In the genomic region with DNA sequence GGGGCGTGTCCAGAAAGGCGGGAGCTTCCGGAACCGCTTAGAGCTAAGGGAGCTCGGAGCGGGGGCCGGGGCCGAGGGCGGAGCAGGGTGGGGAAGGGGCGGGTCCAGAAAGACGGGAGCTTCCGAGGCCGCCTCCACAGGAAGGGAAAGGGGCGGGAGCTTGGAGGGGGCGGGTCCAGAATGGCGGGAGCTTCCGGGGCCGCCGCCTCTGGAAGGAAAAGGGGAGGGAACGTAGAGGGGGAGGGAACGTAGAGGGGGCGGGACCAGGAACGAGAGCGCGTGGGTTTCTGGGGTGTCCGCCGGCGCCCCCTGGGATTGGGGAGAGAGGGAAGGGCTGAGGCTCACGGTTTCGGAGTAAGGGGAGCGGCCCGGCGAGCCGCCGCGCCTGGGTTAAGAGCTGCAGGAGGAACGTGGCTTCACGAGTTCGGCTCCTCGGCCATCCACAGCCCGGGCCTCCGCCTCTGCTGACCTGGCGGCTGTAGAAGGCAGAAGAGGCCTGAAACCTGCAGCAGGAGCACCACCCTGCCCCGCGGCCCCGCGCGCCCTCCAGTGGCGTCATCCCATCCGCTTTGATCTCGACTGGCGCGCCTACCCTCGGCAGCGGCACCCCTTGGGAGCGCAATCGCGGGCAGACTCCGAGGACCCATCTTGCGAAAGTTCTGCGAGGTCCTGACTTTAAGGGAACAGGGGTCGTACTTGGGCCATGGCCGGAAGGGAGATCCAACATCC, we compare ENCODE assay signal across 1 cellular context.
A peak's percentile ranks its signal among the peaks of the same experiment; 100 is the strongest.
TF ChIP-seq lines count a peak whose summit lies in the region.

No MANE protein-coding gene starts in this region.

TF ChIP-seq in K562, 482 proteins besides CTCF, POLR2A, EP300 and RAD21 (continued from another document and continues in another):
- no peak for TF ChIP-seq ZNF551 (CRISPR knock-in tag; IDR thresholded peaks at IDR 0.05)
- TF ChIP-seq, protein P1, sequence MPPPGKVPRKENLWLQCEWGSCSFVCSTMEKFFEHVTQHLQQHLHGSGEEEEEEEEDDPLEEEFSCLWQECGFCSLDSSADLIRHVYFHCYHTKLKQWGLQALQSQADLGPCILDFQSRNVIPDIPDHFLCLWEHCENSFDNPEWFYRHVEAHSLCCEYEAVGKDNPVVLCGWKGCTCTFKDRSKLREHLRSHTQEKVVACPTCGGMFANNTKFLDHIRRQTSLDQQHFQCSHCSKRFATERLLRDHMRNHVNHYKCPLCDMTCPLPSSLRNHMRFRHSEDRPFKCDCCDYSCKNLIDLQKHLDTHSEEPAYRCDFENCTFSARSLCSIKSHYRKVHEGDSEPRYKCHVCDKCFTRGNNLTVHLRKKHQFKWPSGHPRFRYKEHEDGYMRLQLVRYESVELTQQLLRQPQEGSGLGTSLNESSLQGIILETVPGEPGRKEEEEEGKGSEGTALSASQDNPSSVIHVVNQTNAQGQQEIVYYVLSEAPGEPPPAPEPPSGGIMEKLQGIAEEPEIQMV (tag; conservative IDR thresholded peaks at IDR 0.05; ENCODE audit: low read depth), result no peak
- TF ChIP-seq EWSR1 (IDR thresholded peaks at IDR 0.05; ENCODE audit: borderline replicate concordance, low read depth, partially characterized antibody), result no peak
- TF ChIP-seq POLR2G (IDR thresholded peaks at IDR 0.05; ENCODE audit: low read depth, low read length), result peak; percentile 95
- TF ChIP-seq, protein P2, sequence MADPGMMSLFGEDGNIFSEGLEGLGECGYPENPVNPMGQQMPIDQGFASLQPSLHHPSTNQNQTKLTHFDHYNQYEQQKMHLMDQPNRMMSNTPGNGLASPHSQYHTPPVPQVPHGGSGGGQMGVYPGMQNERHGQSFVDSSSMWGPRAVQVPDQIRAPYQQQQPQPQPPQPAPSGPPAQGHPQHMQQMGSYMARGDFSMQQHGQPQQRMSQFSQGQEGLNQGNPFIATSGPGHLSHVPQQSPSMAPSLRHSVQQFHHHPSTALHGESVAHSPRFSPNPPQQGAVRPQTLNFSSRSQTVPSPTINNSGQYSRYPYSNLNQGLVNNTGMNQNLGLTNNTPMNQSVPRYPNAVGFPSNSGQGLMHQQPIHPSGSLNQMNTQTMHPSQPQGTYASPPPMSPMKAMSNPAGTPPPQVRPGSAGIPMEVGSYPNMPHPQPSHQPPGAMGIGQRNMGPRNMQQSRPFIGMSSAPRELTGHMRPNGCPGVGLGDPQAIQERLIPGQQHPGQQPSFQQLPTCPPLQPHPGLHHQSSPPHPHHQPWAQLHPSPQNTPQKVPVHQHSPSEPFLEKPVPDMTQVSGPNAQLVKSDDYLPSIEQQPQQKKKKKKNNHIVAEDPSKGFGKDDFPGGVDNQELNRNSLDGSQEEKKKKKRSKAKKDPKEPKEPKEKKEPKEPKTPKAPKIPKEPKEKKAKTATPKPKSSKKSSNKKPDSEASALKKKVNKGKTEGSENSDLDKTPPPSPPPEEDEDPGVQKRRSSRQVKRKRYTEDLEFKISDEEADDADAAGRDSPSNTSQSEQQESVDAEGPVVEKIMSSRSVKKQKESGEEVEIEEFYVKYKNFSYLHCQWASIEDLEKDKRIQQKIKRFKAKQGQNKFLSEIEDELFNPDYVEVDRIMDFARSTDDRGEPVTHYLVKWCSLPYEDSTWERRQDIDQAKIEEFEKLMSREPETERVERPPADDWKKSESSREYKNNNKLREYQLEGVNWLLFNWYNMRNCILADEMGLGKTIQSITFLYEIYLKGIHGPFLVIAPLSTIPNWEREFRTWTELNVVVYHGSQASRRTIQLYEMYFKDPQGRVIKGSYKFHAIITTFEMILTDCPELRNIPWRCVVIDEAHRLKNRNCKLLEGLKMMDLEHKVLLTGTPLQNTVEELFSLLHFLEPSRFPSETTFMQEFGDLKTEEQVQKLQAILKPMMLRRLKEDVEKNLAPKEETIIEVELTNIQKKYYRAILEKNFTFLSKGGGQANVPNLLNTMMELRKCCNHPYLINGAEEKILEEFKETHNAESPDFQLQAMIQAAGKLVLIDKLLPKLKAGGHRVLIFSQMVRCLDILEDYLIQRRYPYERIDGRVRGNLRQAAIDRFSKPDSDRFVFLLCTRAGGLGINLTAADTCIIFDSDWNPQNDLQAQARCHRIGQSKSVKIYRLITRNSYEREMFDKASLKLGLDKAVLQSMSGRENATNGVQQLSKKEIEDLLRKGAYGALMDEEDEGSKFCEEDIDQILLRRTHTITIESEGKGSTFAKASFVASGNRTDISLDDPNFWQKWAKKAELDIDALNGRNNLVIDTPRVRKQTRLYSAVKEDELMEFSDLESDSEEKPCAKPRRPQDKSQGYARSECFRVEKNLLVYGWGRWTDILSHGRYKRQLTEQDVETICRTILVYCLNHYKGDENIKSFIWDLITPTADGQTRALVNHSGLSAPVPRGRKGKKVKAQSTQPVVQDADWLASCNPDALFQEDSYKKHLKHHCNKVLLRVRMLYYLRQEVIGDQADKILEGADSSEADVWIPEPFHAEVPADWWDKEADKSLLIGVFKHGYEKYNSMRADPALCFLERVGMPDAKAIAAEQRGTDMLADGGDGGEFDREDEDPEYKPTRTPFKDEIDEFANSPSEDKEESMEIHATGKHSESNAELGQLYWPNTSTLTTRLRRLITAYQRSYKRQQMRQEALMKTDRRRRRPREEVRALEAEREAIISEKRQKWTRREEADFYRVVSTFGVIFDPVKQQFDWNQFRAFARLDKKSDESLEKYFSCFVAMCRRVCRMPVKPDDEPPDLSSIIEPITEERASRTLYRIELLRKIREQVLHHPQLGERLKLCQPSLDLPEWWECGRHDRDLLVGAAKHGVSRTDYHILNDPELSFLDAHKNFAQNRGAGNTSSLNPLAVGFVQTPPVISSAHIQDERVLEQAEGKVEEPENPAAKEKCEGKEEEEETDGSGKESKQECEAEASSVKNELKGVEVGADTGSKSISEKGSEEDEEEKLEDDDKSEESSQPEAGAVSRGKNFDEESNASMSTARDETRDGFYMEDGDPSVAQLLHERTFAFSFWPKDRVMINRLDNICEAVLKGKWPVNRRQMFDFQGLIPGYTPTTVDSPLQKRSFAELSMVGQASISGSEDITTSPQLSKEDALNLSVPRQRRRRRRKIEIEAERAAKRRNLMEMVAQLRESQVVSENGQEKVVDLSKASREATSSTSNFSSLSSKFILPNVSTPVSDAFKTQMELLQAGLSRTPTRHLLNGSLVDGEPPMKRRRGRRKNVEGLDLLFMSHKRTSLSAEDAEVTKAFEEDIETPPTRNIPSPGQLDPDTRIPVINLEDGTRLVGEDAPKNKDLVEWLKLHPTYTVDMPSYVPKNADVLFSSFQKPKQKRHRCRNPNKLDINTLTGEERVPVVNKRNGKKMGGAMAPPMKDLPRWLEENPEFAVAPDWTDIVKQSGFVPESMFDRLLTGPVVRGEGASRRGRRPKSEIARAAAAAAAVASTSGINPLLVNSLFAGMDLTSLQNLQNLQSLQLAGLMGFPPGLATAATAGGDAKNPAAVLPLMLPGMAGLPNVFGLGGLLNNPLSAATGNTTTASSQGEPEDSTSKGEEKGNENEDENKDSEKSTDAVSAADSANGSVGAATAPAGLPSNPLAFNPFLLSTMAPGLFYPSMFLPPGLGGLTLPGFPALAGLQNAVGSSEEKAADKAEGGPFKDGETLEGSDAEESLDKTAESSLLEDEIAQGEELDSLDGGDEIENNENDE (IDR thresholded peaks at IDR 0.05; ENCODE audit: low read depth, low read length), result no peak
- TF ChIP-seq, protein P3, sequence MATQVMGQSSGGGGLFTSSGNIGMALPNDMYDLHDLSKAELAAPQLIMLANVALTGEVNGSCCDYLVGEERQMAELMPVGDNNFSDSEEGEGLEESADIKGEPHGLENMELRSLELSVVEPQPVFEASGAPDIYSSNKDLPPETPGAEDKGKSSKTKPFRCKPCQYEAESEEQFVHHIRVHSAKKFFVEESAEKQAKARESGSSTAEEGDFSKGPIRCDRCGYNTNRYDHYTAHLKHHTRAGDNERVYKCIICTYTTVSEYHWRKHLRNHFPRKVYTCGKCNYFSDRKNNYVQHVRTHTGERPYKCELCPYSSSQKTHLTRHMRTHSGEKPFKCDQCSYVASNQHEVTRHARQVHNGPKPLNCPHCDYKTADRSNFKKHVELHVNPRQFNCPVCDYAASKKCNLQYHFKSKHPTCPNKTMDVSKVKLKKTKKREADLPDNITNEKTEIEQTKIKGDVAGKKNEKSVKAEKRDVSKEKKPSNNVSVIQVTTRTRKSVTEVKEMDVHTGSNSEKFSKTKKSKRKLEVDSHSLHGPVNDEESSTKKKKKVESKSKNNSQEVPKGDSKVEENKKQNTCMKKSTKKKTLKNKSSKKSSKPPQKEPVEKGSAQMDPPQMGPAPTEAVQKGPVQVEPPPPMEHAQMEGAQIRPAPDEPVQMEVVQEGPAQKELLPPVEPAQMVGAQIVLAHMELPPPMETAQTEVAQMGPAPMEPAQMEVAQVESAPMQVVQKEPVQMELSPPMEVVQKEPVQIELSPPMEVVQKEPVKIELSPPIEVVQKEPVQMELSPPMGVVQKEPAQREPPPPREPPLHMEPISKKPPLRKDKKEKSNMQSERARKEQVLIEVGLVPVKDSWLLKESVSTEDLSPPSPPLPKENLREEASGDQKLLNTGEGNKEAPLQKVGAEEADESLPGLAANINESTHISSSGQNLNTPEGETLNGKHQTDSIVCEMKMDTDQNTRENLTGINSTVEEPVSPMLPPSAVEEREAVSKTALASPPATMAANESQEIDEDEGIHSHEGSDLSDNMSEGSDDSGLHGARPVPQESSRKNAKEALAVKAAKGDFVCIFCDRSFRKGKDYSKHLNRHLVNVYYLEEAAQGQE (CRISPR knock-in tag; IDR thresholded peaks at IDR 0.05; ENCODE audit: low read depth), result peak; percentile 86; the same call in 1 of the 2 replicates
- TF ChIP-seq STAT5B (CRISPR knock-in tag; IDR thresholded peaks at IDR 0.05), result no peak
- TF ChIP-seq ESRRA (IDR thresholded peaks at IDR 0.05; ENCODE audit: borderline replicate concordance, low read depth), result peak; percentile 73; the same call in 1 of the 2 replicates
- TF ChIP-seq TAF15 (IDR thresholded peaks at IDR 0.05; ENCODE audit: low read depth, low read length), result no peak
- TF ChIP-seq, protein P4, sequence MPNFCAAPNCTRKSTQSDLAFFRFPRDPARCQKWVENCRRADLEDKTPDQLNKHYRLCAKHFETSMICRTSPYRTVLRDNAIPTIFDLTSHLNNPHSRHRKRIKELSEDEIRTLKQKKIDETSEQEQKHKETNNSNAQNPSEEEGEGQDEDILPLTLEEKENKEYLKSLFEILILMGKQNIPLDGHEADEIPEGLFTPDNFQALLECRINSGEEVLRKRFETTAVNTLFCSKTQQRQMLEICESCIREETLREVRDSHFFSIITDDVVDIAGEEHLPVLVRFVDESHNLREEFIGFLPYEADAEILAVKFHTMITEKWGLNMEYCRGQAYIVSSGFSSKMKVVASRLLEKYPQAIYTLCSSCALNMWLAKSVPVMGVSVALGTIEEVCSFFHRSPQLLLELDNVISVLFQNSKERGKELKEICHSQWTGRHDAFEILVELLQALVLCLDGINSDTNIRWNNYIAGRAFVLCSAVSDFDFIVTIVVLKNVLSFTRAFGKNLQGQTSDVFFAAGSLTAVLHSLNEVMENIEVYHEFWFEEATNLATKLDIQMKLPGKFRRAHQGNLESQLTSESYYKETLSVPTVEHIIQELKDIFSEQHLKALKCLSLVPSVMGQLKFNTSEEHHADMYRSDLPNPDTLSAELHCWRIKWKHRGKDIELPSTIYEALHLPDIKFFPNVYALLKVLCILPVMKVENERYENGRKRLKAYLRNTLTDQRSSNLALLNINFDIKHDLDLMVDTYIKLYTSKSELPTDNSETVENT (CRISPR knock-in tag; IDR thresholded peaks at IDR 0.05), result 0 out of 2 replicates have a peak, but pooled peaks have one; percentile 53
- TF ChIP-seq, protein P5, sequence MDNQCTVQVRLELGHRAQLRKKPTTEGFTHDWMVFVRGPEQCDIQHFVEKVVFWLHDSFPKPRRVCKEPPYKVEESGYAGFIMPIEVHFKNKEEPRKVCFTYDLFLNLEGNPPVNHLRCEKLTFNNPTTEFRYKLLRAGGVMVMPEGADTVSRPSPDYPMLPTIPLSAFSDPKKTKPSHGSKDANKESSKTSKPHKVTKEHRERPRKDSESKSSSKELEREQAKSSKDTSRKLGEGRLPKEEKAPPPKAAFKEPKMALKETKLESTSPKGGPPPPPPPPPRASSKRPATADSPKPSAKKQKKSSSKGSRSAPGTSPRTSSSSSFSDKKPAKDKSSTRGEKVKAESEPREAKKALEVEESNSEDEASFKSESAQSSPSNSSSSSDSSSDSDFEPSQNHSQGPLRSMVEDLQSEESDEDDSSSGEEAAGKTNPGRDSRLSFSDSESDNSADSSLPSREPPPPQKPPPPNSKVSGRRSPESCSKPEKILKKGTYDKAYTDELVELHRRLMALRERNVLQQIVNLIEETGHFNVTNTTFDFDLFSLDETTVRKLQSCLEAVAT (IDR thresholded peaks at IDR 0.05), result peak; percentile 91 to 95
- peak; percentile 44; the same call in 1 of the 2 replicates for TF ChIP-seq DMBX1 (CRISPR knock-in tag; IDR thresholded peaks at IDR 0.05; ENCODE audit: borderline replicate concordance)
- TF ChIP-seq LCOR (CRISPR knock-in tag; IDR thresholded peaks at IDR 0.05), result peak; percentile 82
- TF ChIP-seq TAF1 (IDR thresholded peaks at IDR 0.05; ENCODE audit: control insufficient read depth, extremely low read depth, insufficient read depth, low read length, severe bottlenecking), result peak; percentile 82
- TF ChIP-seq PRMT5 (CRISPR knock-in tag; IDR thresholded peaks at IDR 0.05), result no peak
- TF ChIP-seq ZNF561 (CRISPR knock-in tag; conservative IDR thresholded peaks at IDR 0.05), result no peak
- TF ChIP-seq YY1 (IDR thresholded peaks at IDR 0.05; ENCODE audit: borderline replicate concordance in 1 of 3, control insufficient read depth in 1 of 3, extremely low read depth in 1 of 3, insufficient read depth in 3 of 3, insufficient read length in 1 of 3, insufficient replicate concordance in 2 of 3, low read depth in 1 of 3, low read length in 2 of 3), result peak; percentile 28 to 71 (median 57)
- TF ChIP-seq ZNF263 (CRISPR knock-in tag; IDR thresholded peaks at IDR 0.05; ENCODE audit: borderline replicate concordance), result peak; percentile 96
- TF ChIP-seq HNRNPK (IDR thresholded peaks at IDR 0.05; ENCODE audit: low read depth, low read length, poor library complexity, severe bottlenecking), result peak; percentile 65
- TF ChIP-seq TCF7 (IDR thresholded peaks at IDR 0.05; ENCODE audit: borderline replicate concordance), result peak; percentile 100
- no peak for TF ChIP-seq RBM14 (IDR thresholded peaks at IDR 0.05; ENCODE audit: borderline replicate concordance, insufficient read depth, low read depth, low read length)
- TF ChIP-seq, protein P6, sequence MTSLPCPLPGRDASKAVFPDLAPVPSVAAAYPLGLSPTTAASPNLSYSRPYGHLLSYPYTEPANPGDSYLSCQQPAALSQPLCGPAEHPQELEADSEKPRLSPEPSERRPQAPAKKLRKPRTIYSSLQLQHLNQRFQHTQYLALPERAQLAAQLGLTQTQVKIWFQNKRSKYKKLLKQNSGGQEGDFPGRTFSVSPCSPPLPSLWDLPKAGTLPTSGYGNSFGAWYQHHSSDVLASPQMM (CRISPR knock-in tag; IDR thresholded peaks at IDR 0.05), result no peak
- TF ChIP-seq KDM5B (IDR thresholded peaks at IDR 0.05; ENCODE audit: insufficient replicate concordance, low read depth, low read length), result peak; percentile 62
- TF ChIP-seq BCL6 (CRISPR knock-in tag; IDR thresholded peaks at IDR 0.05), result no peak
- TF ChIP-seq CEBPG (CRISPR knock-in tag; IDR thresholded peaks at IDR 0.05), result peak; percentile 81
- peak; percentile 19 to 79; a peak in 2 of 4 replicates for TF ChIP-seq CEBPG (tag; conservative IDR thresholded peaks at IDR 0.05 in 1 of 2, IDR thresholded peaks at IDR 0.05 in 1 of 2)
- peak; percentile 32 for TF ChIP-seq FUS (optimal IDR thresholded peaks at IDR 0.05; ENCODE audit: low read depth, low read length)
- no peak for TF ChIP-seq XRCC4 (IDR thresholded peaks at IDR 0.05; ENCODE audit: extremely low read depth, insufficient read depth, insufficient read length)
- peak; percentile 87 for TF ChIP-seq NBN (IDR thresholded peaks at IDR 0.05; ENCODE audit: low read depth)
- TF ChIP-seq ZNF668 (CRISPR knock-in tag; IDR thresholded peaks at IDR 0.05), result no peak
